Comparison of ENCODE assay signal across 18 cellular contexts in the genomic region with DNA sequence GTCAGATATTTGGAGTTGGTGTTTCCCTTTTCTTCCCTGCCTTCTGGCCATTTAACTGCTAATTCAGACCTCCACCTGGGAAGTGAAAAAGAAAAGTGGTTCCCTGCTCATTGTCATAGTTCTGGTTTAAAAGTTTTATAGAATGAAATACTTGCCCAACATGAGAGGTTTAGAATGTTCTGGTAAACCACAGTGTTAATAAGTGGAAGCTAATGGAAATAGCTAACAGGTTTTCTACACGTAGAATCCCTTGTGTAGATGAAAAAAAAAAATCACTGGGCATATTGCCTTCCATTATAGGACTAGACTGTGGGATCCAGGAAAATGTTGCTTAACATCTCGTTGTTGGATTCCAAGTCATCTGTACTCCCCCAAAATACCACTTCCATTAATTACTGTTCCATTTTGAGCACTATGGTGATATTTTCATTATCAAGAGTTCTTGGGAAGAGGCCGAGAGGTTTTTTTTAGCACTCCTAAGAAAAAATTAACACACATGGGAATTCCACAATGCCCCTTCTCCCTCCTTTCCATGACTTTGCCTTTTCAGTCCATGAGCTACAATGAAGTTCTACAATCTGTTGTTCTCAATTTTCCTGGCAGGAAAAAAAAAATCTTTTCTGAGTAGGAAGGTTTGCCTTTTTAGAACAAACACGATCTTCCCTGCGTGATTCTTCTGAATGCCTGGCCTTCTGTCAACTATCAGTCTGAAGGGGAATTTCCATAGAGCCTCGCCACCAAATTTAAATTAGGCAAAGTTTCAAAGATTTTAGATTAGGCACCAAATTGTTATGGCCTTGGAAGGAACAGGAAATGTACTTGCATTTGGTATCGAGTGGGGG.
DNase-seq lines count a peak whose midpoint lies in the region; ATAC-seq and TF ChIP-seq lines count a peak whose summit lies in the region.
"Had no signal": no experiment of that assay in that cellular context is flagged by ENCODE, and none has a peak within 500 bp of the region (broad histone marks: within the 10 kb centered on the region; RNA-seq: fewer than 3 reads in every experiment).

No MANE protein-coding gene starts in this region.

- H3K9me3 ChIP-seq in psoas muscle (no peaks in the 10 kb centered on the region), aorta (ENCODE audit: control insufficient read depth, low read length) (no peaks in the 10 kb centered on the region)

- in situ Hi-C loops in ACHN (cut with HindIII; ENCODE audit: low pct_ligation_motif_present, low pct_unique_long_range_greater_than_20kb, low sequenced_read_pairs) = no loop called here

- TF ChIP-seq CTCF in fibroblast of villous mesenchyme (IDR thresholded peaks at IDR 0.05; ENCODE audit: insufficient read depth, low read depth, low read length) (no peak), psoas muscle (IDR thresholded peaks at IDR 0.05) (no peak)

- no peak overlapping the region for H3K4me3 Mint-ChIP-seq in stimulated activated naive CD8-positive, alpha-beta T cell treated with anti-CD3 and anti-CD28 coated beads, Interleukin-15, Interleukin-2, amounts not matched to agents 100 ng/mL and 50 ng/mL, for 24 hours
- no peak overlapping the region for H3K4me3 Mint-ChIP-seq in stimulated activated naive CD8-positive, alpha-beta T cell treated with anti-CD3 and anti-CD28 coated beads, Interleukin-15, amount 100 ng/mL, for 72 hours
- H3K4me3 Mint-ChIP-seq: activated T-cell treated with anti-CD3 and anti-CD28 coated beads, Interleukin-2, amount 50 U/mL, for 24 hours had no signal

- peak overlapping the region; percentile 30 for H3K27ac ChIP-seq in psoas muscle
- peak overlapping the region; percentile 63 to 73 for H3K27ac ChIP-seq in aorta (ENCODE audit: low read depth in 1 of 2, low read length in 2 of 2)
- H3K27ac ChIP-seq: HL-60 had no signal

- H3K36me3 Mint-ChIP-seq in stimulated activated naive CD8-positive, alpha-beta T cell treated with anti-CD3 and anti-CD28 coated beads, Interleukin-15, Interleukin-2, amounts not matched to agents 100 ng/mL and 50 ng/mL, for 24 hours (ENCODE audit: low read depth) = no peaks in the 10 kb centered on the region
- H3K36me3 Mint-ChIP-seq: T-cell had no signal

- H3K4me1 Mint-ChIP-seq in stimulated activated naive CD8-positive, alpha-beta T cell treated with anti-CD3 and anti-CD28 coated beads, Interleukin-15, Interleukin-2, amounts not matched to agents 100 ng/mL and 50 ng/mL, for 24 hours (ENCODE audit: low read depth) = peaks cover 14% of the 10 kb centered on the region
- peaks cover 28% of the 10 kb centered on the region for H3K4me1 Mint-ChIP-seq in stimulated activated naive CD8-positive, alpha-beta T cell treated with anti-CD3 and anti-CD28 coated beads, Interleukin-15, amount 100 ng/mL, for 72 hours

- H3K36me3 ChIP-seq in psoas muscle (ENCODE audit: insufficient read depth in 1 of 2, low read depth in 1 of 2) (peaks cover 0 to 7% of the 10 kb centered on the region in 2 donors), aorta (ENCODE audit: control insufficient read depth in 1 of 2, insufficient read depth in 2 of 2, low read length in 1 of 2) (peaks cover 5 to 6% of the 10 kb centered on the region in 2 donors)

- H3K27me3 Mint-ChIP-seq in stimulated activated naive CD8-positive, alpha-beta T cell treated with anti-CD3 and anti-CD28 coated beads, Interleukin-15, Interleukin-2, amounts not matched to agents 100 ng/mL and 50 ng/mL, for 24 hours = no peaks in the 10 kb centered on the region
- H3K27me3 Mint-ChIP-seq in stimulated activated naive CD8-positive, alpha-beta T cell treated with anti-CD3 and anti-CD28 coated beads, Interleukin-15, amount 100 ng/mL, for 72 hours = no peaks in the 10 kb centered on the region

- H3K27me3 ChIP-seq in psoas muscle (ENCODE audit: insufficient read depth in 3 of 3, low read length in 2 of 3) (no peaks in the 10 kb centered on the region), aorta (ENCODE audit: control insufficient read depth in 1 of 2, insufficient read depth in 2 of 2, low read length in 1 of 2) (no peaks in the 10 kb centered on the region)

- intact Hi-C loops in psoas muscle (cut with DNase I) = no loop called here
- intact Hi-C loops in aorta (cut with DNase I) = no loop called here

- WGBS in psoas muscle, 3 donors = 21 to 22% (median 21%) methylated on average over 7 of the region's 7 CpGs
- WGBS in aorta, 2 donors = 1 to 4% methylated on average over 7 of the region's 7 CpGs

- H3K4me1 ChIP-seq in psoas muscle (peaks cover 14% of the 10 kb centered on the region), aorta (ENCODE audit: control insufficient read depth in 1 of 2, insufficient read depth in 2 of 2, low read length in 2 of 2) (peaks cover 8 to 9% of the 10 kb centered on the region in 2 donors)

- ATAC-seq in stimulated activated naive CD8-positive, alpha-beta T cell treated with anti-CD3 and anti-CD28 coated beads, Interleukin-15, amount 100 ng/mL, for 72 hours = no peak
- ATAC-seq in psoas muscle (peak in 1 of 4 donors; percentile 30), aorta (ENCODE audit: low FRiP score) (peak; percentile 86), GM21786 (IDR thresholded peaks at IDR 0.05; ENCODE audit: unreplicated experiment) (no peak)
- ATAC-seq: HCT116, T-cell had no signal

- no peak for DNase-seq in stimulated activated naive CD8-positive, alpha-beta T cell treated with anti-CD3 and anti-CD28 coated beads, Interleukin-15, amount 100 ng/mL, for 72 hours
- DNase-seq in fibroblast of villous mesenchyme (ENCODE audit: low read depth) = peak; percentile 18
- no peak for DNase-seq in psoas muscle
- DNase-seq in aorta = no peak
- DNase-seq in SKM-1 treated with dmso at 0.1 percent for 144 hours (lab: John Stamatoyannopoulos, UW; ENCODE audit: unreplicated experiment) = no peak
- no peak for DNase-seq in ACHN
- DNase-seq: activated CD4-positive, alpha-beta T cell treated with anti-CD3 and anti-CD28 coated beads for 1 hour; activated T-cell treated with anti-CD3 and anti-CD28 coated beads, Interleukin-2, amount 50 U/mL, for 24 hours; amniotic stem cell; Kasumi-1; NCI-H146; NCI-H510A treated with DMSO at 0.1 percent for 48 hours; stimulated activated naive CD4-positive, alpha-beta T cell treated with Interleukin-2 at 50 U/mL for 16 hours; T-cell had no signal

- peak overlapping the region; percentile 32 for H3K27ac Mint-ChIP-seq in stimulated activated naive CD8-positive, alpha-beta T cell treated with anti-CD3 and anti-CD28 coated beads, Interleukin-15, Interleukin-2, amounts not matched to agents 100 ng/mL and 50 ng/mL, for 24 hours
- H3K27ac Mint-ChIP-seq in stimulated activated naive CD8-positive, alpha-beta T cell treated with anti-CD3 and anti-CD28 coated beads, Interleukin-15, amount 100 ng/mL, for 72 hours = no peak overlapping the region
- H3K27ac Mint-ChIP-seq: activated T-cell treated with anti-CD3 and anti-CD28 coated beads, Interleukin-2, amount 50 U/mL, for 24 hours; T-cell had no signal

- H3K4me3 ChIP-seq in fibroblast of villous mesenchyme (ENCODE audit: low read depth, low read length) (no peak overlapping the region), psoas muscle (no peak overlapping the region), aorta (ENCODE audit: low read length in 2 of 2) (no peak overlapping the region)

- no peaks in the 10 kb centered on the region for H3K9me3 Mint-ChIP-seq in stimulated activated naive CD8-positive, alpha-beta T cell treated with anti-CD3 and anti-CD28 coated beads, Interleukin-15, Interleukin-2, amounts not matched to agents 100 ng/mL and 50 ng/mL, for 24 hours
- no peaks in the 10 kb centered on the region for H3K9me3 Mint-ChIP-seq in stimulated activated naive CD8-positive, alpha-beta T cell treated with anti-CD3 and anti-CD28 coated beads, Interleukin-15, amount 100 ng/mL, for 72 hours
- H3K9me3 Mint-ChIP-seq: activated T-cell treated with anti-CD3 and anti-CD28 coated beads, Interleukin-2, amount 50 U/mL, for 24 hours; T-cell had no signal
